12 cellular contexts compared by ENCODE assay signal in genomic region chr17:81494984-81495383, GRCh38. TPM values are rescaled to one million over a fixed set of nuclear protein-coding genes. Genes with fewer than 3 reads are reported as not detected.
A peak's percentile ranks its signal among the peaks of the same experiment; 100 is the strongest.
DNase-seq lines count a peak whose midpoint lies in the region; ATAC-seq, FAIRE-seq and TF ChIP-seq lines count a peak whose summit lies in the region.
"Had no signal": no experiment of that assay in that cellular context is flagged by ENCODE, and none has a peak within 500 bp of the region (broad histone marks: within the 10 kb centered on the region; RNA-seq: fewer than 3 reads in every experiment).

No MANE protein-coding gene starts in this region.

- H3K36me3 ChIP-seq in K562 (ENCODE audit: control insufficient read depth, insufficient read depth, low read length): no peaks in the 10 kb centered on the region
- H3K36me3 ChIP-seq: thoracic aorta had no signal

- WGBS in K562 (ENCODE audit: insufficient coverage, low coverage, missing lambda C conversion rate): 21% methylated on average over 3 of the region's 3 CpGs

- no peak overlapping the region for H3K4me3 ChIP-seq in K562
- H3K4me3 ChIP-seq: thoracic aorta had no signal

- TF ChIP-seq EP300 in K562 (IDR thresholded peaks at IDR 0.05; ENCODE audit: low read length): no peak

- POLR2A ChIA-PET in K562 (lab: Yijun Ruan, JAX): interaction anchor here (1.7 to 8.3 kb wide), 3 partner anchors 10 to 16 kb away, joined by 7 to 132 read pairs (median 46); partner anchors contain the start of gene ACTG1

- H2AFZ ChIP-seq in K562 (ENCODE audit: low read depth, low read length): peak overlapping the region; percentile 48

- H3K9me3 ChIP-seq in K562 (replicated peaks; ENCODE audit: control insufficient read depth, insufficient read depth, low read depth, low read length): no peaks in the 10 kb centered on the region
- H3K9me3 ChIP-seq: thoracic aorta had no signal

- no peak for TF ChIP-seq RAD21 in K562 (CRISPR knock-in tag; conservative IDR thresholded peaks at IDR 0.05 in 1 of 2, IDR thresholded peaks at IDR 0.05 in 1 of 2)

- H3K4me1 ChIP-seq in K562 (replicated peaks in 1 of 2; ENCODE audit: control insufficient read depth in 2 of 2, insufficient read depth in 2 of 2, low read length in 2 of 2): peaks cover 3 to 34% of the 10 kb centered on the region in 2 experiments; a peak in 4 of 5 replicates

- H3K9me1 ChIP-seq in K562 (ENCODE audit: control insufficient read depth, insufficient read depth, low read length): no peaks in the 10 kb centered on the region

- no peak for TF ChIP-seq POLR2A in K562 (conservative IDR thresholded peaks at IDR 0.05)

- DNase-seq in G401 (ENCODE audit: low spot score): peak; percentile 55
- DNase-seq in NCI-H446 treated with DMSO at 0.1 percent for 48 hours (lab: John Stamatoyannopoulos, UW): peak; percentile 79
- peak in 1 of 4 experiments; percentile 40 for DNase-seq in K562 (ENCODE audit: extremely low read depth in 1 of 4, low spot score in 3 of 4)
- no peak for DNase-seq in H4 (ENCODE audit: low spot score)
- no peak for DNase-seq in Kasumi-1 (lab: John Stamatoyannopoulos, UW)
- DNase-seq: activated CD4-positive, CD25-positive, alpha-beta regulatory T cell; activated naive CD4-positive, alpha-beta T cell treated with anti-CD3 and anti-CD28 coated beads, Interleukin-2, amount 10 ng/mL, durations not matched to agents 7 days and 5 days; stimulated activated CD4-positive, alpha-beta T cell treated with anti-CD3 and anti-CD28 coated beads, Interleukin-2, amount 100 ng/mL, for 48 hours had no signal

- TF ChIP-seq CTCF in 22Rv1 (IDR thresholded peaks at IDR 0.05): no peak
- no peak for TF ChIP-seq CTCF in K562 (IDR thresholded peaks at IDR 0.05 in 2 of 3, conservative IDR thresholded peaks at IDR 0.05 in 1 of 3; ENCODE audit: insufficient read depth in 2 of 3, low read depth in 1 of 3, low read length in 3 of 3)

- H3K27ac ChIP-seq in 22Rv1 (peak overlapping the region; percentile 72), K562 (ENCODE audit: extremely low read depth, low read depth, low read length) (no peak overlapping the region)
- H3K27ac ChIP-seq: thoracic aorta had no signal

- peak; percentile 80 for FAIRE-seq in K562 (lab: Jason Lieb, UNC)

- H3K4me2 ChIP-seq in K562 (ENCODE audit: insufficient read depth, low read length): peak overlapping the region; percentile 52

- no TSS peak for BruUV-seq in K562 (replicated peaks; lab: Mats Ljungman, UMichigan)

- peaks cover 5 to 11% of the 10 kb centered on the region in 2 experiments; a peak in 3 of 5 replicates for H3K27me3 ChIP-seq in K562 (ENCODE audit: control insufficient read depth in 2 of 2, insufficient read depth in 2 of 2, low read length in 2 of 2)

- ATAC-seq in K562: peak; percentile 74
- ATAC-seq in HG02798 (IDR thresholded peaks at IDR 0.05; ENCODE audit: poor library complexity, unreplicated experiment): no peak
- ATAC-seq in GM21786 (IDR thresholded peaks at IDR 0.05; ENCODE audit: unreplicated experiment): no peak

- H3K79me2 ChIP-seq in K562 (ENCODE audit: control insufficient read depth, insufficient read depth, low read length): no peaks in the 10 kb centered on the region

- H3K9ac ChIP-seq in K562 (ENCODE audit: insufficient read depth in 1 of 2, low read depth in 2 of 2, low read length in 2 of 2): peak overlapping the region in 1 of 2 experiments; percentile 28; a peak in 1 of 4 replicates

- CTCF ChIA-PET in K562 (lab: Yijun Ruan, JAX; ENCODE audit: low intra/inter-chr PET ratio): no interaction called here

- intact Hi-C loops in K562 (cut with micrococcal nuclease): no loop called here

- in situ Hi-C loops in G401 (cut with HindIII; ENCODE audit: low sequenced_read_pairs): no loop called here
- in situ Hi-C loops in K562 (cut with MboI): no loop called here

- H4K20me1 ChIP-seq in K562 (replicated peaks; ENCODE audit: control insufficient read depth, insufficient read depth, low read length): no peaks in the 10 kb centered on the region

TF ChIP-seq in K562, 482 proteins besides CTCF, POLR2A, EP300 and RAD21 (continues in another document):
- peak; percentile 22; the same call in 1 of the 2 replicates for TF ChIP-seq TFAP4 (CRISPR knock-in tag; IDR thresholded peaks at IDR 0.05; ENCODE audit: borderline replicate concordance)

RNA-seq across cellular contexts. Expression of gene ACTG1, which starts 17.6 kb away (rescaled TPM):
- 5,595 and 6,819 TPM in 2 replicates for total RNA-seq in G401 (2014; rRNA removed; shearing (Covaris generic))
- total RNA-seq in K562 (2011; cell fraction: chromatin; rRNA removed; ENCODE audit: low replicate concordance): 264 and 482 TPM in 2 replicates
- 393 and 500 TPM in 2 replicates for total RNA-seq in K562 (2011; cell fraction: nucleolus; rRNA removed)
- 388 and 427 TPM in 2 replicates for total RNA-seq in K562 (2011; cell fraction: nucleoplasm; rRNA removed)
- total RNA-seq in K562 (2014; rRNA removed) (1,572 and 2,328 TPM in 2 replicates), K562 (2014; rRNA removed; fragmentation: Illumina TruSeq; extraction: Trizol) (512 and 566 TPM in 2 replicates), K562 (2015; rRNA removed; fragmentation: Illumina TruSeq; extraction: Trizol) (568 and 574 TPM in 2 replicates), K562 (2021) (1,775 and 1,801 TPM in 2 replicates)
- polyA plus RNA-seq in K562 (2011; rRNA removed) (224 and 602 TPM in 2 replicates), K562 (2014; fragmentation: Illumina TruSeq; extraction: Trizol) (990 and 2,987 TPM in 2 replicates), K562 (2014; fragmentation: Nextera tagmentation; extraction: Ambion mirVana) (100 to 1,000 TPM; 259 to 386 TPM), K562 (2014; rRNA removed) (831 and 1,109 TPM in 2 replicates)
- polyA plus RNA-seq in K562 (2011; cell fraction: cytosol; rRNA removed): 901 and 1,415 TPM in 2 replicates
- 1,206 and 1,333 TPM in 2 replicates for polyA plus RNA-seq in K562 (2011; cell fraction: nucleus; rRNA removed)
- 1,311 and 3,206 TPM in 2 replicates for polyA plus RNA-seq in K562 (2012)
- 205 and 410 TPM in 2 replicates for polyA minus RNA-seq in K562 (2011; rRNA and poly(A)+ RNA removed)
- polyA minus RNA-seq in K562 (2011; cell fraction: cytosol; rRNA and poly(A)+ RNA removed): 580 and 1,178 TPM in 2 replicates
- polyA minus RNA-seq in K562 (2011; cell fraction: nucleus; rRNA and poly(A)+ RNA removed): 230 and 388 TPM in 2 replicates
- 1,105 and 1,576 TPM in 2 replicates for total RNA-seq in H4 (2014; rRNA removed; shearing (Covaris generic))

RNA-seq across cellular contexts. Expression of gene FSCN2, which starts 33.2 kb away (rescaled TPM):
- 0.80 and 1.4 TPM in 2 replicates for total RNA-seq in G401 (2014; rRNA removed; shearing (Covaris generic))
- total RNA-seq in K562 (2011; cell fraction: chromatin; rRNA removed; ENCODE audit: low replicate concordance): 0.23 TPM in 1 of 2 replicates, not detected in the other
- total RNA-seq in K562 (2011; cell fraction: nucleolus; rRNA removed): 0.26 and 0.33 TPM in 2 replicates
- total RNA-seq in K562 (2011; cell fraction: nucleoplasm; rRNA removed): 0.37 TPM in 1 of 2 replicates, not detected in the other
- total RNA-seq in K562 (2014; rRNA removed): not detected in 2 replicates
- total RNA-seq in K562 (2014; rRNA removed; fragmentation: Illumina TruSeq; extraction: Trizol): not detected in 2 replicates
- total RNA-seq in K562 (2015; rRNA removed; fragmentation: Illumina TruSeq; extraction: Trizol): not detected in 2 replicates
- not detected in 2 replicates for total RNA-seq in K562 (2021)
- not detected in 2 replicates for polyA plus RNA-seq in K562 (2011; rRNA removed)
- polyA plus RNA-seq in K562 (2011; cell fraction: cytosol; rRNA removed): not detected in 2 replicates
- polyA plus RNA-seq in K562 (2011; cell fraction: nucleus; rRNA removed): 0.14 TPM in 1 of 2 replicates, not detected in the other
- polyA plus RNA-seq in K562 (2012): 0.25 and 0.30 TPM in 2 replicates
- not detected in 2 replicates for polyA plus RNA-seq in K562 (2014; fragmentation: Illumina TruSeq; extraction: Trizol)
- not detected for polyA plus RNA-seq in K562 (2014; fragmentation: Nextera tagmentation; extraction: Ambion mirVana)
- 0.08 TPM in 1 of 2 replicates, not detected in the other for polyA plus RNA-seq in K562 (2014; rRNA removed)
- polyA minus RNA-seq in K562 (2011; rRNA and poly(A)+ RNA removed): not detected in 2 replicates
- not detected in 2 replicates for polyA minus RNA-seq in K562 (2011; cell fraction: cytosol; rRNA and poly(A)+ RNA removed)
- polyA minus RNA-seq in K562 (2011; cell fraction: nucleus; rRNA and poly(A)+ RNA removed): 0.13 TPM in 1 of 2 replicates, not detected in the other
- total RNA-seq in H4 (2014; rRNA removed; shearing (Covaris generic)): 0.27 TPM in 1 of 2 replicates, not detected in the other

RNA-seq across cellular contexts. Expression of gene FAAP100, which starts 57.2 kb away (rescaled TPM):
- total RNA-seq in G401 (2014; rRNA removed; shearing (Covaris generic)): 37.1 and 44.6 TPM in 2 replicates
- 44.9 and 197 TPM in 2 replicates for total RNA-seq in K562 (2011; cell fraction: chromatin; rRNA removed; ENCODE audit: low replicate concordance)
- total RNA-seq in K562 (2011; cell fraction: nucleolus; rRNA removed): 108 and 129 TPM in 2 replicates
- 63.6 and 65.2 TPM in 2 replicates for total RNA-seq in K562 (2011; cell fraction: nucleoplasm; rRNA removed)
- 33.2 and 39.0 TPM in 2 replicates for total RNA-seq in K562 (2014; rRNA removed)
- 3.9 and 8.6 TPM in 2 replicates for total RNA-seq in K562 (2014; rRNA removed; fragmentation: Illumina TruSeq; extraction: Trizol)
- total RNA-seq in K562 (2015; rRNA removed; fragmentation: Illumina TruSeq; extraction: Trizol): 18.9 and 20.9 TPM in 2 replicates
- total RNA-seq in K562 (2021): 51.2 and 52.5 TPM in 2 replicates
- 12.6 and 15.2 TPM in 2 replicates for polyA plus RNA-seq in K562 (2011; rRNA removed)
- polyA plus RNA-seq in K562 (2011; cell fraction: cytosol; rRNA removed): 18.3 and 47.5 TPM in 2 replicates
- polyA plus RNA-seq in K562 (2011; cell fraction: nucleus; rRNA removed): 42.7 and 112 TPM in 2 replicates
- 22.5 and 27.7 TPM in 2 replicates for polyA plus RNA-seq in K562 (2012)
- polyA plus RNA-seq in K562 (2014; fragmentation: Illumina TruSeq; extraction: Trizol): 7.6 and 25.3 TPM in 2 replicates
- under 1 TPM; 0.31 to 0.69 TPM for polyA plus RNA-seq in K562 (2014; fragmentation: Nextera tagmentation; extraction: Ambion mirVana)
- polyA plus RNA-seq in K562 (2014; rRNA removed): 38.6 and 42.4 TPM in 2 replicates
- polyA minus RNA-seq in K562 (2011; rRNA and poly(A)+ RNA removed): 4.7 and 7.0 TPM in 2 replicates
- 19.5 and 23.0 TPM in 2 replicates for polyA minus RNA-seq in K562 (2011; cell fraction: cytosol; rRNA and poly(A)+ RNA removed)
- 58.6 and 62.1 TPM in 2 replicates for polyA minus RNA-seq in K562 (2011; cell fraction: nucleus; rRNA and poly(A)+ RNA removed)
- total RNA-seq in H4 (2014; rRNA removed; shearing (Covaris generic)): 6.6 and 7.4 TPM in 2 replicates

Comparison
In these comparisons a context has a peak if more than half of its experiments do, and no peak if none do; other contexts are left out.
1. DNase-seq: peak in G401 (single experiment) and NCI-H446 treated with DMSO at 0.1 percent for 48 hours (single experiment); none in H4 (single experiment) and Kasumi-1 (0 of 2).